ENCODE assay signal across 10 cellular contexts in genomic region chr5:176466245-176466871, GRCh38. TPM values are rescaled to one million over a fixed set of nuclear protein-coding genes. Genes with fewer than 3 reads are reported as not detected.
DNase-seq lines count a peak whose midpoint lies in the region; ATAC-seq and TF ChIP-seq lines count a peak whose summit lies in the region.
"Had no signal": no experiment of that assay in that cellular context is flagged by ENCODE, and none has a peak within 500 bp of the region (broad histone marks: within the 10 kb centered on the region; RNA-seq: fewer than 3 reads in every experiment).

No MANE protein-coding gene starts in this region.

- no peak overlapping the region for H3K4me3 ChIP-seq in gastrocnemius medialis
- H3K4me3 ChIP-seq: prostate gland had no signal

- POLR2A ChIA-PET in RWPE1 (lab: Yijun Ruan, JAX; ENCODE audit: low non-redundant PET) = no interaction called here

- in situ Hi-C loops in gastrocnemius medialis (cut with MboI; ENCODE audit: low sequenced_read_pairs in 4 of 4) = no loop called here

- H3K27ac ChIP-seq in RWPE1 = no peak overlapping the region
- H3K27ac ChIP-seq in gastrocnemius medialis = peak overlapping the region; percentile 9 to 75 (median 47)
- H3K27ac ChIP-seq: prostate gland had no signal

- CTCF ChIA-PET in RWPE1 (lab: Yijun Ruan, JAX) = interaction anchor here (0.7 to 1.1 kb wide), 2 partner anchors 19 to 71 kb away, joined by 3 to 4 read pairs; partner anchors contain the start of gene RNF44

- no peaks in the 10 kb centered on the region for H3K9me3 ChIP-seq in gastrocnemius medialis
- H3K9me3 ChIP-seq: prostate gland had no signal

- DNase-seq in HCEC 1CT (peak; percentile 81), RWPE1 (ENCODE audit: low spot score) (peak; percentile 56), fibroblast of gingiva (ENCODE audit: low read depth) (peak; percentile 82), gastrocnemius medialis (no peak), NCI-H526 treated with DMSO at 0.1 percent for 48 hours (lab: John Stamatoyannopoulos, UW) (no peak)
- DNase-seq in activated CD8-positive, alpha-beta memory T cell treated with anti-CD3 and anti-CD28 coated beads, Interleukin-2, amount 50 U/mL, for 4 hours = no peak
- DNase-seq: activated naive CD8-positive, alpha-beta T cell treated with anti-CD3 and anti-CD28 coated beads, Interleukin-2, amount 10 ng/mL, durations not matched to agents 7 days and 5 days; hypothalamus had no signal

- H3K36me3 ChIP-seq in gastrocnemius medialis = no peaks in the 10 kb centered on the region
- H3K36me3 ChIP-seq: prostate gland had no signal

- peak; percentile 72 to 87 for ATAC-seq in gastrocnemius medialis
- no peak for ATAC-seq in HG02763 (IDR thresholded peaks at IDR 0.05; ENCODE audit: unreplicated experiment)

- TF ChIP-seq POLR2A in gastrocnemius medialis (IDR thresholded peaks at IDR 0.05) = no peak

- H3K4me1 ChIP-seq in gastrocnemius medialis = peaks cover 34 to 37% of the 10 kb centered on the region in 2 donors
- H3K4me1 ChIP-seq: prostate gland had no signal

- no peaks in the 10 kb centered on the region for H3K27me3 ChIP-seq in gastrocnemius medialis

- TF ChIP-seq CTCF in RWPE1 (conservative IDR thresholded peaks at IDR 0.05; ENCODE audit: low read depth) (no peak), gastrocnemius medialis (IDR thresholded peaks at IDR 0.05 in 4 of 5, conservative IDR thresholded peaks at IDR 0.05 in 1 of 5) (no peak)

- intact Hi-C loops in gastrocnemius medialis (cut with DNase I; ENCODE audit: low total_unique reads) = no loop called here

RNA-seq across cellular contexts. Expression of gene FAF2, which starts 18.2 kb away (rescaled TPM):
- 10 to 100 TPM; 14.0 to 20.7 (median 14.7) TPM for total RNA-seq in gastrocnemius medialis

RNA-seq across cellular contexts. Expression of gene CLTB, which starts 50.0 kb away (rescaled TPM):
- 100 to 1,000 TPM; 261 to 386 (median 302) TPM for total RNA-seq in gastrocnemius medialis

Comparison
In these comparisons a context has a peak if more than half of its experiments do, and no peak if none do; other contexts are left out.
1. DNase-seq: peak in HCEC 1CT (single experiment), RWPE1 (single experiment) and fibroblast of gingiva (single experiment); none in gastrocnemius medialis (0 of 2), activated CD8-positive, alpha-beta memory T cell treated with anti-CD3 and anti-CD28 coated beads, Interleukin-2, amount 50 U/mL, for 4 hours (single experiment) and NCI-H526 treated with DMSO at 0.1 percent for 48 hours (single experiment).